ENCODE assay signal across 25 cellular contexts in genomic region chr17:46741122-46741725, GRCh38.
"Had no signal": no experiment of that assay in that cellular context is flagged by ENCODE, and none has a peak within 500 bp of the region (broad histone marks: within the 10 kb centered on the region; RNA-seq: fewer than 3 reads in every experiment).

No MANE protein-coding gene starts in this region.

- H3K9me3 Mint-ChIP-seq: activated CD4-positive, alpha-beta memory T cell treated with anti-CD3 and anti-CD28 coated beads for 36 hours; activated naive CD8-positive, alpha-beta T cell treated with anti-CD3 and anti-CD28 coated beads, Interleukin-2, amount 10 ng/mL, durations not matched to agents 7 days and 5 days; dendritic cell treated with granulocyte-macrophage colony-stimulating factor and Interleukin-4, amounts not matched to agents 40 ng/mL and 50 ng/mL, for 4 days; natural killer cell; stimulated activated naive CD8-positive, alpha-beta T cell treated with anti-CD3 and anti-CD28 coated beads, Interleukin-15, Interleukin-2, amounts not matched to agents 100 ng/mL and 50 ng/mL, for 24 hours had no signal

- H3K27me3 ChIP-seq: foreskin keratinocyte, left lung, pancreas, thyroid gland had no signal

- H3K36me3 Mint-ChIP-seq: natural killer cell had no signal

- H3K27ac Mint-ChIP-seq: activated CD4-positive, alpha-beta memory T cell treated with anti-CD3 and anti-CD28 coated beads for 36 hours; activated naive CD8-positive, alpha-beta T cell treated with anti-CD3 and anti-CD28 coated beads, Interleukin-2, amount 10 ng/mL, durations not matched to agents 7 days and 5 days; dendritic cell treated with granulocyte-macrophage colony-stimulating factor and Interleukin-4, amounts not matched to agents 40 ng/mL and 50 ng/mL, for 4 days; natural killer cell; stimulated activated naive CD8-positive, alpha-beta T cell treated with anti-CD3 and anti-CD28 coated beads, Interleukin-15, Interleukin-2, amounts not matched to agents 100 ng/mL and 50 ng/mL, for 24 hours had no signal

- DNase-seq: activated CD4-positive, alpha-beta memory T cell treated with anti-CD3 and anti-CD28 coated beads for 36 hours; activated CD4-positive, alpha-beta T cell treated with anti-CD3 and anti-CD28 coated beads for 48 hours; activated CD4-positive, CD25-positive, alpha-beta regulatory T cell; activated naive CD4-positive, alpha-beta T cell treated with Interleukin-2 at 50 U/mL for 16 hours; activated naive CD8-positive, alpha-beta T cell treated with anti-CD3 and anti-CD28 coated beads, Interleukin-2, amount 10 ng/mL, durations not matched to agents 7 days and 5 days; activated T-cell treated with anti-CD3 and anti-CD28 coated beads, Interleukin-2, amount 50 U/mL, for 48 hours; amygdala; effector CD4-positive, alpha-beta T cell; erythroblast; foreskin keratinocyte; hippocampal formation; kidney glomerular epithelial cell; left lung; natural killer cell; pancreas; right cardiac atrium; stimulated activated CD4-positive, alpha-beta T cell treated with anti-CD3 and anti-CD28 coated beads, Interleukin-12 subunit alpha, Interleukin-12 subunit beta, amount 100 ng/mL, for 4 hours; stimulated activated CD4-positive, alpha-beta T cell treated with anti-CD3 and anti-CD28 coated beads, Interleukin-4, amount 100 ng/mL, for 4 hours; substantia nigra; T-helper 1 cell; T-helper 9 cell; thyroid gland had no signal

- H3K4me1 ChIP-seq: left lung, pancreas, thyroid gland had no signal

- H3K27ac ChIP-seq: foreskin keratinocyte, left lung, pancreas, thyroid gland had no signal

- ATAC-seq: foreskin keratinocyte, left lung, natural killer cell, pancreas, right cardiac atrium had no signal

- H3K4me3 ChIP-seq: left lung, lung, pancreas, thyroid gland had no signal

- FAIRE-seq: pancreas had no signal

- H3K36me3 ChIP-seq: pancreas, thyroid gland had no signal

- H3K27me3 Mint-ChIP-seq: activated CD4-positive, alpha-beta memory T cell treated with anti-CD3 and anti-CD28 coated beads for 36 hours; activated naive CD8-positive, alpha-beta T cell treated with anti-CD3 and anti-CD28 coated beads, Interleukin-2, amount 10 ng/mL, durations not matched to agents 7 days and 5 days; dendritic cell treated with granulocyte-macrophage colony-stimulating factor and Interleukin-4, amounts not matched to agents 40 ng/mL and 50 ng/mL, for 4 days; stimulated activated naive CD8-positive, alpha-beta T cell treated with anti-CD3 and anti-CD28 coated beads, Interleukin-15, Interleukin-2, amounts not matched to agents 100 ng/mL and 50 ng/mL, for 24 hours had no signal

- H3K4me3 Mint-ChIP-seq: activated CD4-positive, alpha-beta memory T cell treated with anti-CD3 and anti-CD28 coated beads for 36 hours; activated naive CD8-positive, alpha-beta T cell treated with anti-CD3 and anti-CD28 coated beads, Interleukin-2, amount 10 ng/mL, durations not matched to agents 7 days and 5 days; dendritic cell treated with granulocyte-macrophage colony-stimulating factor and Interleukin-4, amounts not matched to agents 40 ng/mL and 50 ng/mL, for 4 days; natural killer cell; stimulated activated naive CD8-positive, alpha-beta T cell treated with anti-CD3 and anti-CD28 coated beads, Interleukin-15, Interleukin-2, amounts not matched to agents 100 ng/mL and 50 ng/mL, for 24 hours had no signal

- H3K9me3 ChIP-seq: left lung, pancreas, thyroid gland had no signal
